ENCODE assay signal across 28 cellular contexts in genomic region chr11:84256618-84257017, GRCh38.
"Had no signal": no experiment of that assay in that cellular context is flagged by ENCODE, and none has a peak within 500 bp of the region (broad histone marks: within the 10 kb centered on the region; RNA-seq: fewer than 3 reads in every experiment).

No MANE protein-coding gene starts in this region.

- H3K4me3 ChIP-seq: body of pancreas, breast epithelium, Peyer's patch, SJSA1 had no signal

- ATAC-seq: body of pancreas, PC-3 had no signal

- H3K4me1 ChIP-seq: body of pancreas, breast epithelium, Peyer's patch, SJSA1 had no signal

- H3K36me3 ChIP-seq: breast epithelium, Peyer's patch, SJSA1 had no signal

- DNase-seq: activated B cell treated with CpG ODN at 0.5 μM for 24 hours; activated CD4-positive, alpha-beta memory T cell treated with anti-CD3 and anti-CD28 coated beads for 36 hours; activated CD4-positive, alpha-beta T cell treated with anti-CD3 and anti-CD28 coated beads for 4 hours; activated CD4-positive, alpha-beta T cell treated with anti-CD3 and anti-CD28 coated beads, Interleukin-2, amount 50 U/mL, for 1 hour; activated CD4-positive, CD25-positive, alpha-beta regulatory T cell treated with anti-CD3 and anti-CD28 coated beads, Interleukin-2, amount 50 U/mL, for 72 hours; activated CD8-positive, alpha-beta memory T cell treated with anti-CD3 and anti-CD28 coated beads, Interleukin-2, amount 50 U/mL, for 4 hours; activated effector memory CD4-positive, alpha-beta T cell treated with Interleukin-2 at 50 U/mL for 16 hours; activated naive CD4-positive, alpha-beta T cell treated with anti-CD3 and anti-CD28 coated beads, Interleukin-2, amount 10 ng/mL, durations not matched to agents 7 days and 5 days; activated T-cell treated with anti-CD3 and anti-CD28 coated beads for 4 hours; activated T-cell treated with anti-CD3 and anti-CD28 coated beads, Interleukin-2, amount 50 U/mL, for 48 hours; body of pancreas; NCI-H1048; NCI-H1105 treated with DMSO at 0.1 percent for 48 hours; NCI-H1436 treated with DMSO at 0.1 percent for 48 hours; NCI-H1694 treated with DMSO at 0.1 percent for 48 hours; NCI-H2029; NCI-H510A; NCI-H526; NCI-H748 treated with DMSO at 0.1 percent for 48 hours; NK-92 treated with Interleukin-12 subunit alpha and Interleukin-12 subunit beta, amount 100 ng/mL, for 24 hours; PC-3; Peyer's patch; RPMI8226; SHP77 treated with DMSO at 0.1 percent for 48 hours; SK-N-SH had no signal

- H3K9me3 ChIP-seq: body of pancreas, breast epithelium, Peyer's patch, SJSA1, SK-N-SH had no signal

- H3K27ac ChIP-seq: body of pancreas, breast epithelium, Peyer's patch, SJSA1, VCaP had no signal

- H3K27me3 ChIP-seq: body of pancreas, breast epithelium, Peyer's patch, SJSA1 had no signal
